In the genomic region with DNA sequence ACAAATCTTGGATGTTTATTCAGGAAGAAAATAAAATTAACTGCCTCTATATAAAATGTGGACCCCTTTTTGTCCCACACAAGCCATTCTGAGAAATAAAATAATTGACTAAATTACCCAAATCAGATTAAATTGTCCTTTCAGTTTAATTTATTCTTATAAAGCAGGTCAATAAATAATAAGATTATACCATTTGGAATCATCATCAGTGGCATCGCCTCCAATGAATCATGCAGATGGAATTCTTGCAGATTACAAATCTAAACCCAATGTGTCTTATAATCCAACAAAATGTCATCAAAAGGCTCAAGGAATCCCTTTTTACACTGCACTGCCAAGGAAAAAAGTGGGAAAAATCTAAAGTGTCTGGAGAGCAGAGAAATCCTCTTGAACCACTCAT, we compare ENCODE assay signal across 32 cellular contexts.
"Had no signal": no experiment of that assay in that cellular context is flagged by ENCODE, and none has a peak within 500 bp of the region (broad histone marks: within the 10 kb centered on the region; RNA-seq: fewer than 3 reads in every experiment).

No MANE protein-coding gene starts in this region.

- H3K36me3 ChIP-seq: cardiac muscle cell, colonic mucosa, esophagus squamous epithelium, gastroesophageal sphincter, heart right ventricle, WERI-Rb-1 had no signal

- DNase-seq: activated B cell treated with CpG ODN at 0.5 μM for 24 hours; activated CD4-positive, alpha-beta T cell treated with anti-CD3 and anti-CD28 coated beads for 48 hours; activated CD4-positive, alpha-beta T cell treated with anti-CD3 and anti-CD28 coated beads, Interleukin-2, amount 50 U/mL, for 1 hour; activated CD4-positive, alpha-beta T cell treated with anti-CD3 and anti-CD28 coated beads, Interleukin-2, amount 50 U/mL, for 48 hours; activated CD8-positive, alpha-beta memory T cell treated with anti-CD3 and anti-CD28 coated beads for 24 hours; activated CD8-positive, alpha-beta T cell treated with anti-CD3 and anti-CD28 coated beads for 36 hours; activated effector memory CD4-positive, alpha-beta T cell treated with Interleukin-2 at 50 U/mL for 16 hours; activated gamma-delta T cell treated with Interleukin-2 at 50 U/mL for 16 hours; activated naive CD4-positive, alpha-beta T cell treated with anti-CD3 and anti-CD28 coated beads, Interleukin-2, amount 50 U/mL, for 16 hours; activated naive CD4-positive, alpha-beta T cell treated with Interleukin-2 at 50 U/mL for 16 hours; activated T-cell treated with anti-CD3 and anti-CD28 coated beads, Interleukin-2, amount 50 U/mL, for 4 hours; amniotic stem cell; anterior cingulate cortex; central memory CD4-positive, alpha-beta T cell; cerebellar nuclear complex; colonic mucosa; effector CD8-positive, alpha-beta T cell; esophagus squamous epithelium; foreskin melanocyte; heart right ventricle; T-helper 17 cell; T1000; WERI-Rb-1 had no signal

- H3K4me1 ChIP-seq: colonic mucosa, gastroesophageal sphincter, heart right ventricle had no signal

- H3K9me3 ChIP-seq: colonic mucosa, gastroesophageal sphincter had no signal

- H3K4me2 ChIP-seq: hepatocyte had no signal

- ATAC-seq: activated CD4-positive, CD25-positive, alpha-beta regulatory T cell treated with anti-CD3 and anti-CD28 coated beads, Interleukin-2, amount 50 U/mL, for 24 hours; activated CD8-positive, alpha-beta T cell treated with anti-CD3 and anti-CD28 coated beads for 36 hours; activated T-cell treated with anti-CD3 and anti-CD28 coated beads, Interleukin-2, amount 50 U/mL, for 4 hours; activated T-helper 17 cell treated with anti-CD3 and anti-CD28 coated beads, Interleukin-2, amount 50 U/mL, for 72 hours; gastroesophageal sphincter; heart right ventricle; T-helper 17 cell had no signal

- FAIRE-seq: astrocyte, endometrium, endothelial cell of umbilical vein had no signal

- H2AFZ ChIP-seq: hepatocyte had no signal

- H3K27ac ChIP-seq: cardiac muscle cell, colonic mucosa, epithelial cell of prostate, esophagus squamous epithelium, gastroesophageal sphincter, heart right ventricle, hepatocyte, WERI-Rb-1 had no signal

- H3K79me2 ChIP-seq: hepatocyte had no signal

- H3K27me3 ChIP-seq: cardiac muscle cell, colonic mucosa, esophagus squamous epithelium, gastroesophageal sphincter, heart right ventricle, hepatocyte had no signal

- H3K4me3 ChIP-seq: cardiac muscle cell, colonic mucosa, esophagus squamous epithelium, gastroesophageal sphincter, heart right ventricle, hepatocyte had no signal
